ENCODE assay signal across 16 cellular contexts in genomic region chr4:24771241-24771640, GRCh38. TPM values are rescaled to one million over a fixed set of nuclear protein-coding genes. Genes with fewer than 3 reads are reported as not detected.
DNase-seq lines count a peak whose midpoint lies in the region; ATAC-seq and TF ChIP-seq lines count a peak whose summit lies in the region.
"Had no signal": no experiment of that assay in that cellular context is flagged by ENCODE, and none has a peak within 500 bp of the region (broad histone marks: within the 10 kb centered on the region; RNA-seq: fewer than 3 reads in every experiment).

No MANE protein-coding gene starts in this region.

- H4K20me1 ChIP-seq in IMR-90 (ENCODE audit: insufficient read depth, low read length), result no peaks in the 10 kb centered on the region
- H4K20me1 ChIP-seq: BLaER1 had no signal

- ATAC-seq in IMR-90 (ENCODE audit: low read depth), result no peak
- no peak for ATAC-seq in HG03159 (IDR thresholded peaks at IDR 0.05; ENCODE audit: unreplicated experiment)
- ATAC-seq in GM19035 (IDR thresholded peaks at IDR 0.05; ENCODE audit: unreplicated experiment), result no peak

- no peak overlapping the region for H2BK120ac ChIP-seq in IMR-90 (ENCODE audit: low read depth, low read length)

- H3K23ac ChIP-seq in IMR-90 (ENCODE audit: low read depth, low read length), result no peak overlapping the region

- H4K91ac ChIP-seq in IMR-90 (ENCODE audit: insufficient read depth, low read depth, low read length), result no peak overlapping the region

- no peak overlapping the region for H3K4me2 ChIP-seq in IMR-90 (ENCODE audit: low read depth, low read length)
- H3K4me2 ChIP-seq: BLaER1 had no signal

- no peak overlapping the region for H2AFZ ChIP-seq in IMR-90 (replicated peaks; ENCODE audit: low read length, poor library complexity)

- TF ChIP-seq RAD21 in IMR-90 (IDR thresholded peaks at IDR 0.05; ENCODE audit: low read length), result no peak

- no peak overlapping the region for H4K8ac ChIP-seq in IMR-90 (ENCODE audit: low read depth in 2 of 2, low read length in 2 of 2)

- no peak for TF ChIP-seq POLR2A in IMR-90 (IDR thresholded peaks at IDR 0.05; ENCODE audit: low read depth, low read length)
- no peak for TF ChIP-seq POLR2A in uterus (IDR thresholded peaks at IDR 0.05)
- TF ChIP-seq POLR2A in transverse colon (IDR thresholded peaks at IDR 0.05), result no peak

- H3K79me1 ChIP-seq in IMR-90 (ENCODE audit: low read depth in 1 of 2, low read length in 2 of 2), result no peaks in the 10 kb centered on the region

- TF ChIP-seq EP300 in transverse colon (IDR thresholded peaks at IDR 0.05; ENCODE audit: low read depth), result no peak

- H3K9me3 ChIP-seq in IMR-90 (ENCODE audit: control insufficient read depth, insufficient read depth, low read length), result no peaks in the 10 kb centered on the region
- H3K9me3 ChIP-seq in uterus, result no peaks in the 10 kb centered on the region
- H3K9me3 ChIP-seq in transverse colon, result no peaks in the 10 kb centered on the region
- H3K9me3 ChIP-seq: BLaER1, HAP-1 had no signal

- H3K18ac ChIP-seq in IMR-90 (ENCODE audit: low read depth, low read length), result no peak overlapping the region

- no peak overlapping the region for H2BK5ac ChIP-seq in IMR-90 (ENCODE audit: low read depth, low read length, poor library complexity, severe bottlenecking)

- peaks cover 8% of the 10 kb centered on the region for H3K9me1 ChIP-seq in IMR-90 (ENCODE audit: insufficient read depth, low read length)

- DNase-seq in IMR-90, result no peak
- DNase-seq in RPMI7951 (ENCODE audit: low read depth), result peak; percentile 71
- peak; percentile 9 for DNase-seq in fibroblast of peridontal ligament (ENCODE audit: extremely low read depth)
- DNase-seq in uterus, result peak; percentile 48 to 56
- no peak for DNase-seq in transverse colon
- DNase-seq: CD8-positive, alpha-beta memory T cell; NCI-H1048; NCI-H1930; NCI-H2171 treated with DMSO at 0.1 percent for 48 hours; SW 1271 had no signal

- dilution Hi-C loops in IMR-90 (cut with HindIII; ENCODE audit: low sequenced_read_pairs, unreplicated experiment), result no loop called here

- H2BK20ac ChIP-seq in IMR-90 (ENCODE audit: low read depth, low read length), result peak overlapping the region; percentile 79; the same call in 1 of the 2 replicates

- no peak overlapping the region for H3K14ac ChIP-seq in IMR-90 (replicated peaks; ENCODE audit: low read depth, low read length)

- in situ Hi-C loops in IMR-90 (cut with MboI; ENCODE audit: low sequenced_read_pairs), result no loop called here
- in situ Hi-C loops in transverse colon (cut with MboI; ENCODE audit: low pct_ligation_motif_present in 1 of 4, low pct_unique_long_range_greater_than_20kb in 1 of 4, low sequenced_read_pairs in 3 of 4), result no loop called here

- H3K56ac ChIP-seq in IMR-90 (ENCODE audit: extremely low read depth, insufficient read depth, low read length), result no peak overlapping the region

- H3K36me3 ChIP-seq in IMR-90 (ENCODE audit: control insufficient read depth, insufficient read depth, low read length) (no peaks in the 10 kb centered on the region), uterus (no peaks in the 10 kb centered on the region), transverse colon (no peaks in the 10 kb centered on the region)
- H3K36me3 ChIP-seq: BLaER1, HAP-1 had no signal

- no peak overlapping the region for H2AK9ac ChIP-seq in IMR-90 (replicated peaks; ENCODE audit: low read depth, low read length, poor library complexity)

- H3K4me1 ChIP-seq in IMR-90 (ENCODE audit: control insufficient read depth, insufficient read depth, low read length), result peaks cover 8% of the 10 kb centered on the region
- no peaks in the 10 kb centered on the region for H3K4me1 ChIP-seq in uterus
- peaks cover 0 to 9% (median 3%) of the 10 kb centered on the region in 4 donors for H3K4me1 ChIP-seq in transverse colon
- H3K4me1 ChIP-seq: BLaER1, HAP-1 had no signal

- intact Hi-C loops in IMR-90 (cut with micrococcal nuclease), result no loop called here
- intact Hi-C loops in uterus (cut with DNase I; ENCODE audit: low total_unique reads), result no loop called here
- intact Hi-C loops in transverse colon (cut with DNase I; ENCODE audit: low total_unique reads), result no loop called here

- H3K27ac ChIP-seq in IMR-90 (ENCODE audit: insufficient read depth, low read length) (no peak overlapping the region), uterus (peak overlapping the region in 1 of 2 donors; percentile 40), transverse colon (no peak overlapping the region)
- H3K27ac ChIP-seq: BLaER1 had no signal

- CTCF ChIA-PET in IMR-90 (lab: Yijun Ruan, JAX), result no interaction called here

- no peak for TF ChIP-seq CTCF in IMR-90 (conservative IDR thresholded peaks at IDR 0.05; ENCODE audit: low read depth, low read length)
- TF ChIP-seq CTCF in uterus (IDR thresholded peaks at IDR 0.05), result no peak
- TF ChIP-seq CTCF in transverse colon (IDR thresholded peaks at IDR 0.05), result no peak

- no CpG with 5 or more reads among the region's 4 CpGs for WGBS in IMR-90 (ENCODE audit: extremely low coverage in 2 of 2, insufficient read length in 1 of 2), 2 experiments
- 54% methylated on average over 4 of the region's 4 CpGs; no CpG with 5 or more reads in 1 of the 2 donors for WGBS in transverse colon (ENCODE audit: low coverage in 1 of 2), 2 donors

- peak overlapping the region; percentile 53; the same call in 1 of the 2 replicates for H2AK5ac ChIP-seq in IMR-90 (ENCODE audit: low read depth, low read length)

- H4K5ac ChIP-seq in IMR-90 (ENCODE audit: low read depth, low read length), result no peak overlapping the region

- H3K4me3 ChIP-seq in IMR-90 (ENCODE audit: insufficient read depth, low read depth, low read length) (no peak overlapping the region), uterus (no peak overlapping the region), transverse colon (no peak overlapping the region)
- H3K4me3 ChIP-seq: BLaER1, HAP-1 had no signal

- BruUV-seq in IMR-90 (replicated peaks; lab: Mats Ljungman, UMichigan), result no TSS peak

- H3K27me3 ChIP-seq in IMR-90 (ENCODE audit: control insufficient read depth, insufficient read depth, low read length) (no peaks in the 10 kb centered on the region), uterus (no peaks in the 10 kb centered on the region), transverse colon (no peaks in the 10 kb centered on the region)
- H3K27me3 ChIP-seq: BLaER1 had no signal

- H3K9ac ChIP-seq in IMR-90 (ENCODE audit: low read depth, low read length), result no peak overlapping the region
- H3K9ac ChIP-seq: BLaER1 had no signal

- H2BK15ac ChIP-seq in IMR-90 (ENCODE audit: low read depth, low read length), result peak overlapping the region; percentile 43; the same call in 1 of the 3 replicates

- POLR2A ChIA-PET in IMR-90 (lab: Charles Lee; ENCODE audit: unreplicated experiment), result no interaction called here

- H3K4ac ChIP-seq in IMR-90 (ENCODE audit: low read depth, low read length), result peak overlapping the region; percentile 31; the same call in 1 of the 2 replicates

TF ChIP-seq in IMR-90, 13 proteins besides CTCF, POLR2A, EP300 and RAD21:
- TF ChIP-seq MAFK (IDR thresholded peaks at IDR 0.05; ENCODE audit: low read depth, low read length), result no peak
- no peak for TF ChIP-seq ELK1 (IDR thresholded peaks at IDR 0.05; ENCODE audit: borderline replicate concordance, low read depth, low read length)
- TF ChIP-seq BHLHE40 (IDR thresholded peaks at IDR 0.05; ENCODE audit: low read depth, low read length), result no peak
- TF ChIP-seq RCOR1 (IDR thresholded peaks at IDR 0.05; ENCODE audit: insufficient replicate concordance, low read length), result no peak
- no peak for TF ChIP-seq MAZ (IDR thresholded peaks at IDR 0.05; ENCODE audit: borderline replicate concordance, low read depth, low read length)

RNA-seq across cellular contexts. Expression of gene SOD3, which starts 24.1 kb away (rescaled TPM):
- total RNA-seq in IMR-90 (2012; rRNA removed) (0.28 and 0.36 TPM in 2 replicates), uterus (10 to 100 TPM; 34.4 to 78.6 (median 68.0) TPM), transverse colon (100 to 1,000 TPM in 1 of 4 donors, 10 to 100 TPM in 3; 27.7 to 112 (median 71.7) TPM)
- polyA plus RNA-seq in IMR-90 (2012; rRNA removed), result 5.8 and 7.3 TPM in 2 replicates
- polyA plus RNA-seq in IMR-90 (2012; cell fraction: cytosol; rRNA removed), result 10.8 and 29.1 TPM in 2 replicates
- 3.0 and 6.1 TPM in 2 replicates for polyA plus RNA-seq in IMR-90 (2012; cell fraction: nucleus; rRNA removed; ENCODE audit: low replicate concordance)
- total RNA-seq in RPMI7951 (2014; rRNA removed; shearing (Covaris generic)), result 1.2 and 1.9 TPM in 2 replicates
- total RNA-seq: CD8-positive, alpha-beta memory T cell; NCI-H460 had no signal
- polyA plus RNA-seq: CD8-positive, alpha-beta memory T cell; IgD-negative memory B cell had no signal

Comparison
In these comparisons a context has a peak if more than half of its experiments do, and no peak if none do; other contexts are left out.
1. DNase-seq: peak in RPMI7951 (single experiment), fibroblast of peridontal ligament (single experiment) and uterus (2 of 2); none in IMR-90 (single experiment) and transverse colon (single experiment).
2. RNA of gene SOD3, which starts 24.1 kb away (total RNA-seq): 27.7 to 112 TPM in transverse colon and 34.4 to 78.6 TPM in uterus; 1.2 to 1.9 TPM in RPMI7951 and 0.28 to 0.36 TPM in IMR-90; every median in the first group is over 10 times any median in the second.